23 cellular contexts compared by ENCODE assay signal in genomic region chr17:55334285-55334684, GRCh38.
A peak's percentile ranks its signal among the peaks of the same experiment; 100 is the strongest.
DNase-seq lines count a peak whose midpoint lies in the region; ATAC-seq and TF ChIP-seq lines count a peak whose summit lies in the region.
"Had no signal": no experiment of that assay in that cellular context is flagged by ENCODE, and none has a peak within 500 bp of the region (broad histone marks: within the 10 kb centered on the region; RNA-seq: fewer than 3 reads in every experiment).

No MANE protein-coding gene starts in this region.

- H4K20me1 ChIP-seq in neural progenitor cell (ENCODE audit: low read depth): no peaks in the 10 kb centered on the region

- peak; percentile 43 for ATAC-seq in esophagus mucosa
- ATAC-seq: activated naive CD4-positive, alpha-beta T cell treated with anti-CD3 and anti-CD28 coated beads, Interleukin-2, amount 50 U/mL, for 72 hours; CD8-positive, alpha-beta T cell; PC-3 had no signal

- H3K4me1 ChIP-seq in neural progenitor cell: peaks cover 9% of the 10 kb centered on the region
- H3K4me1 ChIP-seq: right atrium auricular region, SJCRH30 had no signal

- peaks cover 19% of the 10 kb centered on the region for H3K4me1 Mint-ChIP-seq in neural progenitor cell
- H3K4me1 Mint-ChIP-seq: activated B cell treated with CpG ODN at 0.5 μM for 24 hours had no signal

- H3K27me3 ChIP-seq in neural progenitor cell: no peaks in the 10 kb centered on the region
- H3K27me3 ChIP-seq: right atrium auricular region, SJCRH30, thyroid gland had no signal

- intact Hi-C loops in posterior cingulate gyrus (cut with DNase I): no loop called here

- H3K36me3 Mint-ChIP-seq in neural progenitor cell: no peaks in the 10 kb centered on the region
- H3K36me3 Mint-ChIP-seq: activated naive CD4-positive, alpha-beta T cell treated with anti-CD3 and anti-CD28 coated beads, Interleukin-2, amount 50 U/mL, for 72 hours; brain; CD8-positive, alpha-beta T cell had no signal

- no peak overlapping the region for H3K4me3 Mint-ChIP-seq in neural progenitor cell
- H3K4me3 Mint-ChIP-seq: activated B cell treated with CpG ODN at 0.5 μM for 24 hours; CD8-positive, alpha-beta T cell had no signal

- no peak overlapping the region for H3K27ac ChIP-seq in neural progenitor cell
- H3K27ac ChIP-seq: right atrium auricular region, SJCRH30, thyroid gland had no signal

- no peak overlapping the region for H3K4me2 ChIP-seq in neural progenitor cell

- peaks cover 4% of the 10 kb centered on the region for H3K27me3 Mint-ChIP-seq in neural progenitor cell (ENCODE audit: insufficient read depth, low read depth)

- H3K9me3 Mint-ChIP-seq in neural progenitor cell: no peaks in the 10 kb centered on the region
- H3K9me3 Mint-ChIP-seq: activated naive CD4-positive, alpha-beta T cell treated with anti-CD3 and anti-CD28 coated beads, Interleukin-2, amount 50 U/mL, for 72 hours; brain; CD8-positive, alpha-beta T cell; H9 had no signal

- H3K36me3 ChIP-seq in neural progenitor cell: no peaks in the 10 kb centered on the region
- H3K36me3 ChIP-seq: right atrium auricular region, SJCRH30, thyroid gland had no signal

- peak overlapping the region; percentile 18 for H2AFZ ChIP-seq in neural progenitor cell (replicated peaks)

- no peak overlapping the region for H3K9ac ChIP-seq in neural progenitor cell

- no peak overlapping the region for H3K27ac Mint-ChIP-seq in neural progenitor cell
- H3K27ac Mint-ChIP-seq: activated B cell treated with CpG ODN at 0.5 μM for 24 hours; activated naive CD4-positive, alpha-beta T cell treated with anti-CD3 and anti-CD28 coated beads, Interleukin-2, amount 50 U/mL, for 72 hours; CD8-positive, alpha-beta T cell had no signal

- no peaks in the 10 kb centered on the region for H3K79me2 ChIP-seq in neural progenitor cell (ENCODE audit: low read depth)

- H3K9me3 ChIP-seq in neural progenitor cell (ENCODE audit: low read depth): no peaks in the 10 kb centered on the region
- H3K9me3 ChIP-seq: right atrium auricular region, SJCRH30, thyroid gland had no signal

- peak; percentile 51 for DNase-seq in AG20443 (ENCODE audit: low spot score)
- peak; percentile 88 for DNase-seq in M059J (ENCODE audit: low read depth)
- no peak for DNase-seq in neural progenitor cell (ENCODE audit: low spot score)
- no peak for DNase-seq in NCI-H2081 (lab: John Stamatoyannopoulos, UW)
- no peak for DNase-seq in activated CD8-positive, alpha-beta memory T cell treated with anti-CD3 and anti-CD28 coated beads, Interleukin-2, amount 50 U/mL, for 4 hours
- no peak for DNase-seq in posterior cingulate gyrus
- no peak for DNase-seq in NCI-H510A (lab: John Stamatoyannopoulos, UW)
- DNase-seq: activated B cell treated with CpG ODN at 0.5 μM for 24 hours; activated CD8-positive, alpha-beta memory T cell treated with anti-CD3 and anti-CD28 coated beads for 24 hours; CD8-positive, alpha-beta T cell; H9; NCI-H1436 treated with DMSO at 0.1 percent for 48 hours; NCI-H2227 treated with DMSO at 0.1 percent for 48 hours; NCI-H82; PC-3; stimulated activated CD4-positive, alpha-beta T cell treated with anti-CD3 and anti-CD28 coated beads, Interleukin-15, amount 100 ng/mL, for 24 hours; T-helper 2 cell; thyroid gland had no signal

- H3K4me3 ChIP-seq in neural progenitor cell: no peak overlapping the region
- H3K4me3 ChIP-seq: right atrium auricular region, SJCRH30, thyroid gland had no signal

- TF ChIP-seq CTCF in neural progenitor cell (IDR thresholded peaks at IDR 0.05): no peak

- no peaks in the 10 kb centered on the region for H3F3A ChIP-seq in neural progenitor cell (ENCODE audit: low read depth)

Comparison
In these comparisons a context has a peak if more than half of its experiments do, and no peak if none do; other contexts are left out.
1. DNase-seq: peak in AG20443 (single experiment) and M059J (single experiment); none in neural progenitor cell (single experiment), NCI-H2081 (0 of 2), activated CD8-positive, alpha-beta memory T cell treated with anti-CD3 and anti-CD28 coated beads, Interleukin-2, amount 50 U/mL, for 4 hours (single experiment), posterior cingulate gyrus (0 of 10) and NCI-H510A (single experiment).